ENCODE assay signal across 1 cellular context in genomic region chr12:108364879-108365278, GRCh38.
TF ChIP-seq lines count a peak whose summit lies in the region.

No MANE protein-coding gene starts in this region.

TF ChIP-seq in GM12878, 131 proteins besides CTCF, POLR2A, EP300 and RAD21 (continued from another document):
- TF ChIP-seq ZBTB4 (CRISPR knock-in tag; IDR thresholded peaks at IDR 0.05) (no peak), SPI1 (IDR thresholded peaks at IDR 0.05; ENCODE audit: borderline replicate concordance, insufficient read depth, low read depth, low read length) (peak; percentile 8; the same call in 1 of the 2 replicates), POLR2AphosphoS2 (IDR thresholded peaks at IDR 0.05; ENCODE audit: low read depth, low read length) (no peak), SMC3 (IDR thresholded peaks at IDR 0.05; ENCODE audit: borderline replicate concordance, low read length) (no peak)
TF ChIP-seq in GM12878: peak in this region for 1.
